23 cellular contexts compared by ENCODE assay signal in the genomic region with DNA sequence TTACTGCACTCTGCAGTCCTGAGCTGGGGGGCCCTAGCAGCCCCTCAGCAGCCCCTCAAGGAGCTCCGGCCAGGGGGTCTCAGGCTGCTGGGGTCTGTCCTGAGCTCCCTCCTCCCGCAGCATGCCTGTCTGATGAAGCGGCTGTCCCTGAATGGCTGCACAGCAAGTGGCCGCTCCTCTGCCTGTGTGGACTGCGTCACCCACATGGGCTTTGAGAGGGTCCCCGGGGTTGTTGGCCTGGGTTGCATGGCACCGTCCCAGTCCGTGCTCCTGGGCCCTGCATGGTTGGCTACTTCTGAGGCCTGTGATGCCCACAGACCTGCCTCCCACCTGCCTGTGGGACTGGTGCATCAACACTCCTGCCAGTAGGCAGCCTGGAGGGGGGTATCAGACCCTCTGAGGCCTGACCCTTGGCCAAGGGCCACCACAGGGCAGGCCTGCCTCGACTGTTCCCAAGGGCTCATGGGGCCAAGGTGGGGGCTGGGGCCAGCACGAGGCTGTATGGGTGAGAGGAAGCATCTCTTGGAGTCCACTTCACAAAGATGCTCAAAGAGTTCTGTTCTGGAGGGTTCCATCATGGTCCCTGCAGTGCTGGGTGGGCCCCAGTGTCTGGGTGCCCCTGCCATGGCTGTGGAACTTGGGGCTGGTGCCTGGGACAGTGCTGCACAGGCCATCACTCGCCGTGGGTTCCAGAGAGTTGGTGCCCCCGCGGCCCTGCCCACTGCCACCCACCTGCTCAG. TPM values are rescaled to one million over a fixed set of nuclear protein-coding genes. Genes with fewer than 3 reads are reported as not detected.
A peak's percentile ranks its signal among the peaks of the same experiment; 100 is the strongest.
DNase-seq lines count a peak whose midpoint lies in the region; ATAC-seq, FAIRE-seq and TF ChIP-seq lines count a peak whose summit lies in the region.
"Had no signal": no experiment of that assay in that cellular context is flagged by ENCODE, and none has a peak within 500 bp of the region (broad histone marks: within the 10 kb centered on the region; RNA-seq: fewer than 3 reads in every experiment).

No MANE protein-coding gene starts in this region.

- TF ChIP-seq EP300 in H1 (IDR thresholded peaks at IDR 0.05; ENCODE audit: borderline replicate concordance in 1 of 2, low read depth in 2 of 2, low read length in 2 of 2) = no peak

- no peak overlapping the region for H3K56ac ChIP-seq in H1 (replicated peaks; ENCODE audit: insufficient read length, low read depth, low read length)

- H3K36me3 Mint-ChIP-seq in activated naive CD4-positive, alpha-beta T cell treated with anti-CD3 and anti-CD28 coated beads for 36 hours (ENCODE audit: low read depth) = no peaks in the 10 kb centered on the region
- H3K36me3 Mint-ChIP-seq in stimulated activated effector memory CD8-positive, alpha-beta T cell treated with anti-CD3 and anti-CD28 coated beads, Interleukin-12 subunit alpha, Interleukin-12 subunit beta, amount 100 ng/mL, for 72 hours = no peaks in the 10 kb centered on the region
- peaks cover 5% of the 10 kb centered on the region for H3K36me3 Mint-ChIP-seq in T-cell

- H3K27me3 Mint-ChIP-seq in activated naive CD4-positive, alpha-beta T cell treated with anti-CD3 and anti-CD28 coated beads for 36 hours (ENCODE audit: low read depth) = no peaks in the 10 kb centered on the region
- peaks cover 0 to 6% of the 10 kb centered on the region in 2 donors for H3K27me3 Mint-ChIP-seq in T-cell

- peak; percentile 7 for DNase-seq in activated naive CD4-positive, alpha-beta T cell treated with anti-CD3 and anti-CD28 coated beads, Interleukin-2, amount 50 U/mL, for 16 hours
- no peak for DNase-seq in activated naive CD4-positive, alpha-beta T cell treated with anti-CD3 and anti-CD28 coated beads for 36 hours
- DNase-seq in GM06990 (ENCODE audit: extremely low read depth, insufficient read length) = peak; percentile 18
- peak in 1 of 2 experiments; percentile 43 for DNase-seq in H1 (ENCODE audit: low read depth in 1 of 2, low spot score in 2 of 2)
- DNase-seq in mucosa of descending colon = peak in 2 of 3 donors; percentile 26 to 40
- DNase-seq in OCI-M2 (lab: John Stamatoyannopoulos, UW; ENCODE audit: unreplicated experiment) = no peak
- no peak for DNase-seq in stimulated activated effector memory CD8-positive, alpha-beta T cell treated with anti-CD3 and anti-CD28 coated beads, Interleukin-12 subunit alpha, Interleukin-12 subunit beta, amount 100 ng/mL, for 72 hours (ENCODE audit: low spot score in 2 of 2)
- DNase-seq in T-cell = no peak
- DNase-seq: 8988T, DMS79, IMR-90, NCI-H1092 treated with DMSO at 0.1 percent for 48 hours, NCI-H1436 treated with DMSO at 0.1 percent for 48 hours, NCI-H2029, NCI-H2227 treated with DMSO at 0.1 percent for 48 hours, NCI-H510A treated with DMSO at 0.1 percent for 48 hours, SHP77 treated with DMSO at 0.1 percent for 48 hours had no signal

- no peak overlapping the region for H2BK15ac ChIP-seq in H1 (ENCODE audit: low read length)

- 0 out of 2 replicates have a peak overlapping the region, but pooled peaks have one; percentile 1 for H4K8ac ChIP-seq in H1 (ENCODE audit: extremely low read depth, insufficient read depth, low read length)

- H3K23me2 ChIP-seq in H1 (ENCODE audit: low read depth, low read length) = peaks cover 2% of the 10 kb centered on the region; the same call in 1 of the 2 replicates

- H3K4me3 ChIP-seq in GM06990 (replicated peaks; ENCODE audit: low read depth, low read length) (no peak overlapping the region), H1 (ENCODE audit: extremely low read depth in 1 of 4, insufficient read depth in 2 of 4, low read depth in 3 of 4, low read length in 4 of 4) (no peak overlapping the region), mucosa of descending colon (no peak overlapping the region)
- H3K4me3 ChIP-seq: GM12878, HAP-1, SK-N-MC had no signal

- H2BK12ac ChIP-seq in H1 (ENCODE audit: low read depth, low read length) = 0 out of 2 replicates have a peak overlapping the region, but pooled peaks have one; percentile 9

- H4K5ac ChIP-seq in H1 (ENCODE audit: insufficient read length, low read depth, low read length) = no peak overlapping the region

- no peak overlapping the region for H3K14ac ChIP-seq in H1 (ENCODE audit: insufficient read length)

- POLR2A ChIA-PET in H1 (lab: Charles Lee; ENCODE audit: partially characterized antibody) (interaction anchor here (0.9 to 1.3 kb wide), 7 partner anchors 10 to 56 kb away, joined by 3 to 7 read pairs (median 4); partner anchors contain the start of gene CEP170B), T-cell (lab: Charles Lee) (no interaction called here)

- H4K20me1 ChIP-seq in H1 (replicated peaks in 1 of 2; ENCODE audit: control insufficient read depth in 1 of 2, insufficient read depth in 2 of 2, low read length in 2 of 2) = peaks cover 11 to 30% of the 10 kb centered on the region in 2 experiments

- no peak overlapping the region for H2BK5ac ChIP-seq in H1 (ENCODE audit: low read depth, low read length)

- intact Hi-C loops in activated naive CD4-positive, alpha-beta T cell treated with anti-CD3 and anti-CD28 coated beads for 36 hours (cut with micrococcal nuclease) = no loop called here
- intact Hi-C loops in mucosa of descending colon (cut with DNase I, micrococcal nuclease) = no loop called here

- no peak overlapping the region for H2AFZ ChIP-seq in H1 (ENCODE audit: low read length)

- H3K36me3 ChIP-seq in GM06990 (ENCODE audit: control insufficient read depth, insufficient read depth, low read length) (no peaks in the 10 kb centered on the region), H1 (ENCODE audit: control insufficient read depth in 2 of 4, insufficient read depth in 4 of 4, low read length in 3 of 4) (peaks cover 0 to 6% (median 4%) of the 10 kb centered on the region in 4 experiments; a peak in 4 of 8 replicates), mucosa of descending colon (ENCODE audit: low read depth) (no peaks in the 10 kb centered on the region)

- FAIRE-seq in H1 (lab: Jason Lieb, UNC) = no peak
- FAIRE-seq: GM12878, HTR-8/SVneo, RCC 7860 had no signal

- H3K4me2 ChIP-seq in H1 (ENCODE audit: insufficient read depth in 1 of 2, low read depth in 2 of 2, low read length in 2 of 2) = no peak overlapping the region
- H3K4me2 ChIP-seq: KMS-11 had no signal

- H3K27ac Mint-ChIP-seq in activated naive CD4-positive, alpha-beta T cell treated with anti-CD3 and anti-CD28 coated beads for 36 hours = no peak overlapping the region
- H3K27ac Mint-ChIP-seq in stimulated activated effector memory CD8-positive, alpha-beta T cell treated with anti-CD3 and anti-CD28 coated beads, Interleukin-12 subunit alpha, Interleukin-12 subunit beta, amount 100 ng/mL, for 72 hours = no peak overlapping the region
- H3K27ac Mint-ChIP-seq in T-cell = no peak overlapping the region

- H3K27me3 ChIP-seq in GM06990 (replicated peaks; ENCODE audit: control insufficient read depth, insufficient read depth, low read length) (no peaks in the 10 kb centered on the region; the same call in 1 of the 2 replicates), H1 (replicated peaks in 1 of 4; ENCODE audit: control insufficient read depth in 3 of 4, extremely low read depth in 1 of 4, insufficient read depth in 3 of 4, low read length in 3 of 4) (no peaks in the 10 kb centered on the region)

- no peak overlapping the region for H4K91ac ChIP-seq in H1 (replicated peaks; ENCODE audit: insufficient read length, low read length)

- TF ChIP-seq CTCF in GM06990 (IDR thresholded peaks at IDR 0.05; ENCODE audit: insufficient read depth, low read length, poor library complexity, severe bottlenecking) (no peak), H1 (IDR thresholded peaks at IDR 0.05; ENCODE audit: control extremely low read depth in 1 of 3, insufficient read depth in 1 of 3, low read depth in 1 of 3, low read length in 3 of 3) (no peak), mucosa of descending colon (IDR thresholded peaks at IDR 0.05) (no peak)

- no peak for TF ChIP-seq RAD21 in H1 (IDR thresholded peaks at IDR 0.05 in 1 of 2, conservative IDR thresholded peaks at IDR 0.05 in 1 of 2; ENCODE audit: low read depth in 2 of 2, low read length in 2 of 2)

- no peak overlapping the region for H2BK20ac ChIP-seq in H1 (ENCODE audit: low read length)

- H2BK120ac ChIP-seq in H1 (replicated peaks; ENCODE audit: low read depth, low read length) = no peak overlapping the region

- H3K9ac ChIP-seq in H1 (replicated peaks in 1 of 4; ENCODE audit: extremely low read depth in 1 of 4, low read depth in 3 of 4, low read length in 3 of 4) = no peak overlapping the region
- H3K9ac ChIP-seq: KMS-11 had no signal

- H3K9me3 ChIP-seq in H1 (ENCODE audit: insufficient read depth in 2 of 2, low read depth in 1 of 2, low read length in 1 of 2) (no peaks in the 10 kb centered on the region), mucosa of descending colon (no peaks in the 10 kb centered on the region)
- H3K9me3 ChIP-seq: HAP-1 had no signal

- H3K9me3 Mint-ChIP-seq in activated naive CD4-positive, alpha-beta T cell treated with anti-CD3 and anti-CD28 coated beads for 36 hours = no peaks in the 10 kb centered on the region
- no peaks in the 10 kb centered on the region for H3K9me3 Mint-ChIP-seq in stimulated activated effector memory CD8-positive, alpha-beta T cell treated with anti-CD3 and anti-CD28 coated beads, Interleukin-12 subunit alpha, Interleukin-12 subunit beta, amount 100 ng/mL, for 72 hours
- H3K9me3 Mint-ChIP-seq in T-cell = no peaks in the 10 kb centered on the region

- H3K23ac ChIP-seq in H1 (ENCODE audit: insufficient read length) = no peak overlapping the region

- H3K4me3 Mint-ChIP-seq in activated naive CD4-positive, alpha-beta T cell treated with anti-CD3 and anti-CD28 coated beads for 36 hours = no peak overlapping the region
- no peak overlapping the region for H3K4me3 Mint-ChIP-seq in stimulated activated effector memory CD8-positive, alpha-beta T cell treated with anti-CD3 and anti-CD28 coated beads, Interleukin-12 subunit alpha, Interleukin-12 subunit beta, amount 100 ng/mL, for 72 hours
- H3K4me3 Mint-ChIP-seq in T-cell = no peak overlapping the region

- no peak overlapping the region for H3K4ac ChIP-seq in H1 (replicated peaks; ENCODE audit: insufficient read length, low read depth, low read length)

- H3K4me1 ChIP-seq in H1 (replicated peaks in 1 of 4; ENCODE audit: control insufficient read depth in 3 of 4, insufficient read depth in 4 of 4, low read length in 3 of 4) (peaks cover 0 to 31% (median 14%) of the 10 kb centered on the region in 4 experiments; a peak in 6 of 7 replicates), mucosa of descending colon (ENCODE audit: low read depth) (no peaks in the 10 kb centered on the region)
- H3K4me1 ChIP-seq: HAP-1 had no signal

- H3K18ac ChIP-seq in H1 (ENCODE audit: extremely low read depth, low read length) = no peak overlapping the region

- CTCF ChIA-PET in activated naive CD4-positive, alpha-beta T cell treated with anti-CD3 and anti-CD28 coated beads for 36 hours (lab: Charles Lee) = no interaction called here
- CTCF ChIA-PET in H1 (lab: Charles Lee; ENCODE audit: partially characterized antibody) (interaction anchor here (0.9 to 1.5 kb wide), 7 partner anchors 10 to 56 kb away, joined by 3 to 4 read pairs (median 3); no protein-coding TSS in a partner anchor), T-cell (lab: Charles Lee) (no interaction called here)

- no peak overlapping the region for H2AK5ac ChIP-seq in H1 (ENCODE audit: low read depth, low read length)

- 84% methylated on average over 13 of the region's 14 CpGs; no CpG with 5 or more reads in 1 of the 2 experiments for WGBS in H1 (ENCODE audit: extremely low coverage in 1 of 2, insufficient coverage in 1 of 2, insufficient read length in 1 of 2, insufficient replicate concordance in 2 of 2, low coverage in 1 of 2, low lambda C conversion rate in 2 of 2, missing lambda C conversion rate in 1 of 2), 2 experiments

- no peak overlapping the region for H3K27ac ChIP-seq in H1 (ENCODE audit: low read depth, low read length)
- H3K27ac ChIP-seq: KMS-11, SK-N-MC had no signal

- H3K4me1 Mint-ChIP-seq in activated naive CD4-positive, alpha-beta T cell treated with anti-CD3 and anti-CD28 coated beads for 36 hours (ENCODE audit: low read depth) = peaks cover 4% of the 10 kb centered on the region
- peaks cover 8% of the 10 kb centered on the region for H3K4me1 Mint-ChIP-seq in stimulated activated effector memory CD8-positive, alpha-beta T cell treated with anti-CD3 and anti-CD28 coated beads, Interleukin-12 subunit alpha, Interleukin-12 subunit beta, amount 100 ng/mL, for 72 hours
- H3K4me1 Mint-ChIP-seq in T-cell = peaks cover 0 to 9% (median 7%) of the 10 kb centered on the region in 3 donors

- TF ChIP-seq POLR2A in H1 (IDR thresholded peaks at IDR 0.05; ENCODE audit: control extremely low read depth in 1 of 2, low read depth in 2 of 2, low read length in 2 of 2) = no peak

- peaks cover 11% of the 10 kb centered on the region for H3K79me1 ChIP-seq in H1 (ENCODE audit: low read depth, low read length)

- peaks cover 0 to 2% of the 10 kb centered on the region in 2 experiments; a peak in 1 of 4 replicates for H3K79me2 ChIP-seq in H1 (ENCODE audit: control insufficient read depth in 1 of 2, insufficient read depth in 2 of 2, low read length in 2 of 2)

- no peak for ATAC-seq in mucosa of descending colon
- ATAC-seq in stimulated activated effector memory CD8-positive, alpha-beta T cell treated with anti-CD3 and anti-CD28 coated beads, Interleukin-12 subunit alpha, Interleukin-12 subunit beta, amount 100 ng/mL, for 72 hours = no peak
- no peak for ATAC-seq in T-cell (replicated peaks in 1 of 4)

RNA-seq across cellular contexts. Expression of gene CEP170B, which starts 12.2 kb away (rescaled TPM):
- total RNA-seq in activated naive CD4-positive, alpha-beta T cell treated with anti-CD3 and anti-CD28 coated beads for 36 hours = 1 to 10 TPM; 3.3 TPM
- total RNA-seq in H1 (2021; fragmentation: NEBNext Ultra II Directional; extraction: Animal tissue kit (Norgen Biotek cat#: 25700)) = 32.3 and 33.8 TPM in 2 replicates
- polyA plus RNA-seq in H1 (2011; rRNA removed) = 9.1 and 15.2 TPM in 2 replicates
- polyA plus RNA-seq in H1 (2011; cell fraction: cytosol; rRNA removed) = 9.4 TPM
- polyA plus RNA-seq in H1 (2011; cell fraction: nucleus; rRNA removed) = 34.9 TPM
- polyA plus RNA-seq in H1 (2012, experiment 1 of 2) = 14.3 to 23.9 TPM (median 20.7 TPM) in 4 replicates
- 13.0 TPM for polyA plus RNA-seq in H1 (2012, experiment 2 of 2)
- polyA plus RNA-seq in H1 (2013, experiment 1 of 2) = 17.1 TPM
- polyA plus RNA-seq in H1 (2013, experiment 2 of 2) = 16.2 TPM
- 4.7 and 5.7 TPM in 2 replicates for polyA minus RNA-seq in H1 (2011; rRNA and poly(A)+ RNA removed)
- 11.5 TPM for polyA minus RNA-seq in H1 (2011; cell fraction: cytosol; rRNA and poly(A)+ RNA removed)
- polyA minus RNA-seq in H1 (2011; cell fraction: nucleus; rRNA and poly(A)+ RNA removed) = 11.6 TPM
- 10 to 100 TPM; 66.8 to 89.9 (median 69.9) TPM for total RNA-seq in mucosa of descending colon
- 10 to 100 TPM in 1 of 5 donors, 1 to 10 TPM in 4; 2.8 to 11.2 (median 6.9) TPM for total RNA-seq in T-cell

RNA-seq across cellular contexts. Expression of gene PLD4, which starts 47.4 kb away (rescaled TPM):
- not detected for total RNA-seq in activated naive CD4-positive, alpha-beta T cell treated with anti-CD3 and anti-CD28 coated beads for 36 hours
- 0.04 TPM in 1 of 2 replicates, not detected in the other for total RNA-seq in H1 (2021; fragmentation: NEBNext Ultra II Directional; extraction: Animal tissue kit (Norgen Biotek cat#: 25700))
- polyA plus RNA-seq in H1 (2011; rRNA removed) = 0.05 and 0.06 TPM in 2 replicates
- polyA plus RNA-seq in H1 (2011; cell fraction: cytosol; rRNA removed) = 0.04 TPM
- polyA plus RNA-seq in H1 (2011; cell fraction: nucleus; rRNA removed) = 0.13 TPM
- 0.13 TPM in 1 of 4 replicates, not detected in the others for polyA plus RNA-seq in H1 (2012, experiment 1 of 2)
- polyA plus RNA-seq in H1 (2012, experiment 2 of 2) = not detected
- polyA plus RNA-seq in H1 (2013, experiment 1 of 2) = 0.04 TPM
- 0.02 TPM for polyA plus RNA-seq in H1 (2013, experiment 2 of 2)
- polyA minus RNA-seq in H1 (2011; rRNA and poly(A)+ RNA removed) = 0.06 and 0.10 TPM in 2 replicates
- not detected for polyA minus RNA-seq in H1 (2011; cell fraction: cytosol; rRNA and poly(A)+ RNA removed)
- polyA minus RNA-seq in H1 (2011; cell fraction: nucleus; rRNA and poly(A)+ RNA removed) = 0.20 TPM
- total RNA-seq in mucosa of descending colon (1 to 10 TPM in 1 of 3 donors, under 1 TPM in 2; 0.38 to 2.2 (median 0.39) TPM), T-cell (1 to 10 TPM in 4 of 5 donors, under 1 TPM in 1; 0.65 to 4.9 (median 3.9) TPM)
- total RNA-seq: IMR-90 had no signal

Comparison
In these comparisons a context has a peak if more than half of its experiments do, and no peak if none do; other contexts are left out.
1. DNase-seq: peak in activated naive CD4-positive, alpha-beta T cell treated with anti-CD3 and anti-CD28 coated beads, Interleukin-2, amount 50 U/mL, for 16 hours (single experiment), GM06990 (single experiment) and mucosa of descending colon (2 of 3); none in activated naive CD4-positive, alpha-beta T cell treated with anti-CD3 and anti-CD28 coated beads for 36 hours (single experiment), OCI-M2 (single experiment), stimulated activated effector memory CD8-positive, alpha-beta T cell treated with anti-CD3 and anti-CD28 coated beads, Interleukin-12 subunit alpha, Interleukin-12 subunit beta, amount 100 ng/mL, for 72 hours (0 of 2) and T-cell (0 of 34).